ENCODE assay signal across 2 cellular contexts in genomic region chr14:73887704-73888459, GRCh38.
TF ChIP-seq lines count a peak whose summit lies in the region.

No MANE protein-coding gene starts in this region.

TF ChIP-seq in A549, 52 proteins besides CTCF, POLR2A, EP300 and RAD21:
- TF ChIP-seq SMC3 (IDR thresholded peaks at IDR 0.05) (no peak), ZSCAN20 (CRISPR knock-in tag; IDR thresholded peaks at IDR 0.05) (no peak), ELK1 (IDR thresholded peaks at IDR 0.05; ENCODE audit: low read depth, low read length) (no peak), HOXA7 (CRISPR knock-in tag; IDR thresholded peaks at IDR 0.05) (no peak), FOSL2 (IDR thresholded peaks at IDR 0.05) (no peak), FOSL2 (CRISPR knock-in tag; IDR thresholded peaks at IDR 0.05) (no peak), CBX8 (IDR thresholded peaks at IDR 0.05) (no peak), ZFP36 (IDR thresholded peaks at IDR 0.05; ENCODE audit: borderline replicate concordance, partially characterized antibody) (no peak), JUN (IDR thresholded peaks at IDR 0.05) (no peak), HDAC2 (IDR thresholded peaks at IDR 0.05) (no peak)

TF ChIP-seq in GM12878, 131 proteins besides CTCF, POLR2A, EP300 and RAD21:
- TF ChIP-seq SIN3A (IDR thresholded peaks at IDR 0.05; ENCODE audit: low read depth, low read length) (no peak), GABPA (IDR thresholded peaks at IDR 0.05; ENCODE audit: low read depth) (no peak), HDAC6 (IDR thresholded peaks at IDR 0.05; ENCODE audit: unreplicated experiment) (no peak), STAT1 (conservative IDR thresholded peaks at IDR 0.05) (no peak), SP1 (IDR thresholded peaks at IDR 0.05; ENCODE audit: low read depth, low read length) (no peak), CUX1 (IDR thresholded peaks at IDR 0.05; ENCODE audit: insufficient replicate concordance, low read depth, low read length) (no peak), EZH2 (IDR thresholded peaks at IDR 0.05; ENCODE audit: borderline replicate concordance, control insufficient read depth, low read depth, low read length) (no peak), RFX5 (IDR thresholded peaks at IDR 0.05; ENCODE audit: low read depth, low read length) (no peak), KAT2A (conservative IDR thresholded peaks at IDR 0.05; ENCODE audit: control insufficient read depth, low read depth, low read length) (no peak), HDGF (IDR thresholded peaks at IDR 0.05) (no peak), PML (IDR thresholded peaks at IDR 0.05; ENCODE audit: low read length) (no peak), HDAC2 (IDR thresholded peaks at IDR 0.05) (no peak), SRF (IDR thresholded peaks at IDR 0.05; ENCODE audit: low read depth in 2 of 2, low read length in 2 of 2) (no peak), REST (IDR thresholded peaks at IDR 0.05; ENCODE audit: low read depth, low read length) (no peak), NFIC (IDR thresholded peaks at IDR 0.05; ENCODE audit: low read depth, low read length) (no peak), ZBTB11 (CRISPR knock-in tag; IDR thresholded peaks at IDR 0.05) (no peak), POLR2AphosphoS5 (IDR thresholded peaks at IDR 0.05; ENCODE audit: low read length) (no peak), SKIL (IDR thresholded peaks at IDR 0.05; ENCODE audit: low read depth, poor library complexity, severe bottlenecking) (no peak)
